Comparison of ENCODE assay signal across 21 cellular contexts in genomic region chr3:194212021-194212868, GRCh38.
DNase-seq lines count a peak whose midpoint lies in the region; FAIRE-seq and TF ChIP-seq lines count a peak whose summit lies in the region.
"Had no signal": no experiment of that assay in that cellular context is flagged by ENCODE, and none has a peak within 500 bp of the region (broad histone marks: within the 10 kb centered on the region; RNA-seq: fewer than 3 reads in every experiment).

No MANE protein-coding gene starts in this region.

- H2AFZ ChIP-seq in mammary epithelial cell (ENCODE audit: low read depth, low read length): no peak overlapping the region
- H2AFZ ChIP-seq in OCI-LY7 (ENCODE audit: low read length): no peak overlapping the region

- H3K4me3 ChIP-seq in breast epithelium (no peak overlapping the region), mammary epithelial cell (replicated peaks in 1 of 3; ENCODE audit: insufficient read depth in 1 of 3, low read depth in 2 of 3, low read length in 3 of 3) (no peak overlapping the region), small intestine (ENCODE audit: low read depth in 1 of 2, low read length in 2 of 2) (no peak overlapping the region), OCI-LY7 (ENCODE audit: low read depth, low read length, poor library complexity, severe bottlenecking) (no peak overlapping the region)
- H3K4me3 ChIP-seq: BLaER1 treated with 17β-estradiol and CSF1 and Interleukin-3, amounts not matched to agents 10 nM and 100 nM; lower lobe of right lung; SJSA1; thoracic aorta had no signal

- H3K36me3 ChIP-seq in breast epithelium (no peaks in the 10 kb centered on the region), mammary epithelial cell (ENCODE audit: insufficient read depth, low read length) (no peaks in the 10 kb centered on the region), small intestine (ENCODE audit: control insufficient read depth in 2 of 2, insufficient read depth in 2 of 2, low read length in 2 of 2) (no peaks in the 10 kb centered on the region), OCI-LY7 (ENCODE audit: insufficient read depth, low read length) (no peaks in the 10 kb centered on the region)
- H3K36me3 ChIP-seq: BLaER1 treated with 17β-estradiol and CSF1 and Interleukin-3, amounts not matched to agents 10 nM and 100 nM; lower lobe of right lung; SJSA1; thoracic aorta had no signal

- no peak for DNase-seq in breast epithelium (ENCODE audit: low spot score in 2 of 2)
- no peak for DNase-seq in mammary epithelial cell
- peak; percentile 64 for DNase-seq in astrocyte of the hippocampus (ENCODE audit: low read depth, low spot score)
- DNase-seq in left kidney (ENCODE audit: low read depth, low spot score): peak; percentile 84
- no peak for DNase-seq in type B pancreatic cell (ENCODE audit: extremely low spot score, unreplicated experiment)
- DNase-seq in small intestine: no peak
- DNase-seq in OCI-LY7 (ENCODE audit: low spot score): no peak
- DNase-seq in UCSD-AML1 (lab: John Stamatoyannopoulos, UW; ENCODE audit: unreplicated experiment): no peak
- DNase-seq: activated CD4-positive, CD25-positive, alpha-beta regulatory T cell treated with anti-CD3 and anti-CD28 coated beads, Interleukin-2, amount 50 U/mL, for 72 hours; effector CD4-positive, alpha-beta T cell; lower lobe of right lung; NCI-H1930; OCI-M1; T-helper 9 cell had no signal

- dilution Hi-C loops in mammary epithelial cell (cut with HindIII; ENCODE audit: low sequenced_read_pairs): no loop called here

- BruUV-seq in mammary epithelial cell (replicated peaks; lab: Mats Ljungman, UMichigan): no TSS peak
- no TSS peak for BruUV-seq in OCI-LY7 (replicated peaks; lab: Mats Ljungman, UMichigan)

- TF ChIP-seq CTCF in breast epithelium (IDR thresholded peaks at IDR 0.05) (no peak), mammary epithelial cell (conservative IDR thresholded peaks at IDR 0.05 in 1 of 2, IDR thresholded peaks at IDR 0.05 in 1 of 2; ENCODE audit: extremely low read depth in 1 of 2, insufficient read depth in 1 of 2, low read depth in 1 of 2, low read length in 2 of 2) (no peak), type B pancreatic cell (conservative IDR thresholded peaks at IDR 0.05) (no peak), OCI-LY7 (conservative IDR thresholded peaks at IDR 0.05; ENCODE audit: low read length) (no peak)

- H3K4me3 Mint-ChIP-seq in type B pancreatic cell: peak overlapping the region; percentile 46
- H3K4me3 Mint-ChIP-seq: nephron; stimulated activated memory B cell treated with anti-CD40 and anti-IgM and Interleukin-4, amounts not matched to agents 10 μg/mL and 1 μg/mL and 100 μg/mL, for 72 hours had no signal

- WGBS in mammary epithelial cell (ENCODE audit: low coverage, missing lambda C conversion rate): 68% methylated on average over 10 of the region's 14 CpGs
- 63 to 74% (median 74%) methylated on average over 14 of the region's 14 CpGs for WGBS in small intestine, 3 donors

- no peak overlapping the region for H3K9ac ChIP-seq in mammary epithelial cell (ENCODE audit: insufficient read depth, low read length)
- H3K9ac ChIP-seq: BLaER1 treated with 17β-estradiol and CSF1 and Interleukin-3, amounts not matched to agents 10 nM and 100 nM had no signal

- H3K27me3 Mint-ChIP-seq in type B pancreatic cell: no peaks in the 10 kb centered on the region

- POLR2A ChIA-PET in OCI-LY7 (lab: Charles Lee): no interaction called here

- no peaks in the 10 kb centered on the region for H4K20me1 ChIP-seq in mammary epithelial cell (ENCODE audit: insufficient read depth, low read length)
- H4K20me1 ChIP-seq in OCI-LY7 (ENCODE audit: insufficient read depth, low read length): no peaks in the 10 kb centered on the region
- H4K20me1 ChIP-seq: BLaER1 treated with 17β-estradiol and CSF1 and Interleukin-3, amounts not matched to agents 10 nM and 100 nM had no signal

- peak overlapping the region; percentile 83 for H3K27ac Mint-ChIP-seq in type B pancreatic cell
- H3K27ac Mint-ChIP-seq: activated T-helper 2 cell treated with anti-CD3 and anti-CD28 coated beads, Interferon-gamma antibody, Interleukin-2, Interleukin-4, amounts not matched to agents 10 μg/mL and 5 μg/mL and 100 μg/mL, durations not matched to agents 14 hours and 24 hours and 36 hours; stimulated activated memory B cell treated with anti-CD40 and anti-IgM and Interleukin-4, amounts not matched to agents 10 μg/mL and 1 μg/mL and 100 μg/mL, for 72 hours had no signal

- H3K27ac ChIP-seq in breast epithelium (peak overlapping the region; percentile 20 to 54), mammary epithelial cell (ENCODE audit: insufficient read depth, low read depth, low read length) (no peak overlapping the region), small intestine (ENCODE audit: low read depth in 1 of 2, low read length in 1 of 2) (no peak overlapping the region), OCI-LY7 (ENCODE audit: low read depth, low read length, poor library complexity, severe bottlenecking) (no peak overlapping the region)
- H3K27ac ChIP-seq: BLaER1 treated with 17β-estradiol and CSF1 and Interleukin-3, amounts not matched to agents 10 nM and 100 nM; lower lobe of right lung; SJSA1; thoracic aorta had no signal

- H3K4me2 ChIP-seq in mammary epithelial cell (ENCODE audit: insufficient read depth, low read depth, low read length) (no peak overlapping the region), OCI-LY7 (ENCODE audit: low read length) (no peak overlapping the region)
- H3K4me2 ChIP-seq: BLaER1 treated with 17β-estradiol and CSF1 and Interleukin-3, amounts not matched to agents 10 nM and 100 nM had no signal

- H3K9me3 Mint-ChIP-seq in type B pancreatic cell: no peaks in the 10 kb centered on the region
- H3K9me3 Mint-ChIP-seq: activated T-helper 2 cell treated with anti-CD3 and anti-CD28 coated beads, Interferon-gamma antibody, Interleukin-2, Interleukin-4, amounts not matched to agents 10 μg/mL and 5 μg/mL and 100 μg/mL, durations not matched to agents 14 hours and 24 hours and 36 hours; nephron; stimulated activated memory B cell treated with anti-CD40 and anti-IgM and Interleukin-4, amounts not matched to agents 10 μg/mL and 1 μg/mL and 100 μg/mL, for 72 hours had no signal

- no peaks in the 10 kb centered on the region for H3K9me3 ChIP-seq in breast epithelium
- H3K9me3 ChIP-seq in mammary epithelial cell (replicated peaks; ENCODE audit: insufficient read depth, low read length): no peaks in the 10 kb centered on the region
- no peaks in the 10 kb centered on the region for H3K9me3 ChIP-seq in small intestine (ENCODE audit: control insufficient read depth, low read depth)
- H3K9me3 ChIP-seq in OCI-LY7 (ENCODE audit: low read length): no peaks in the 10 kb centered on the region
- H3K9me3 ChIP-seq: BLaER1 treated with 17β-estradiol and CSF1 and Interleukin-3, amounts not matched to agents 10 nM and 100 nM; lower lobe of right lung; SJSA1; thoracic aorta had no signal

- TF ChIP-seq POLR2A in breast epithelium (IDR thresholded peaks at IDR 0.05): no peak

- H3K79me2 ChIP-seq in mammary epithelial cell (ENCODE audit: insufficient read depth, low read length) (no peaks in the 10 kb centered on the region), OCI-LY7 (ENCODE audit: insufficient read depth, low read depth, low read length) (no peaks in the 10 kb centered on the region)

- in situ Hi-C loops in mammary epithelial cell (cut with MboI; ENCODE audit: low sequenced_read_pairs in 2 of 2): no loop called here

- peaks cover 63% of the 10 kb centered on the region for H3K4me1 Mint-ChIP-seq in type B pancreatic cell (ENCODE audit: unreplicated experiment)
- H3K4me1 Mint-ChIP-seq: stimulated activated memory B cell treated with anti-CD40 and anti-IgM and Interleukin-4, amounts not matched to agents 10 μg/mL and 1 μg/mL and 100 μg/mL, for 72 hours had no signal

- H3K9me2 ChIP-seq in OCI-LY7 (ENCODE audit: insufficient read depth, low read length): no peaks in the 10 kb centered on the region

- no peaks in the 10 kb centered on the region for H3K4me1 ChIP-seq in breast epithelium
- H3K4me1 ChIP-seq in mammary epithelial cell (ENCODE audit: insufficient read depth, low read length): no peaks in the 10 kb centered on the region
- no peaks in the 10 kb centered on the region for H3K4me1 ChIP-seq in small intestine (ENCODE audit: control insufficient read depth in 2 of 2, insufficient read depth in 1 of 2, low read depth in 1 of 2, low read length in 1 of 2)
- no peaks in the 10 kb centered on the region for H3K4me1 ChIP-seq in OCI-LY7 (ENCODE audit: insufficient read depth, low read length, poor library complexity, severe bottlenecking)
- H3K4me1 ChIP-seq: BLaER1 treated with 17β-estradiol and CSF1 and Interleukin-3, amounts not matched to agents 10 nM and 100 nM; lower lobe of right lung had no signal

- CTCF ChIA-PET in mammary epithelial cell (lab: Charles Lee; ENCODE audit: low non-redundant PET) (no interaction called here), OCI-LY7 (lab: Charles Lee; ENCODE audit: unreplicated experiment) (no interaction called here)

- intact Hi-C loops in breast epithelium (cut with DNase I; ENCODE audit: low total_unique reads): no loop called here
- intact Hi-C loops in mammary epithelial cell (cut with micrococcal nuclease): no loop called here
- intact Hi-C loops in OCI-LY7 (cut with micrococcal nuclease; ENCODE audit: unreplicated experiment): no loop called here

- H3K27me3 ChIP-seq in breast epithelium (no peaks in the 10 kb centered on the region), mammary epithelial cell (ENCODE audit: insufficient read depth, low read length) (no peaks in the 10 kb centered on the region), small intestine (ENCODE audit: control insufficient read depth in 2 of 2, insufficient read depth in 2 of 2, low read length in 2 of 2) (no peaks in the 10 kb centered on the region)
- H3K27me3 ChIP-seq: BLaER1 treated with 17β-estradiol and CSF1 and Interleukin-3, amounts not matched to agents 10 nM and 100 nM; SJSA1 had no signal

- H3K36me3 Mint-ChIP-seq in type B pancreatic cell: no peaks in the 10 kb centered on the region
- H3K36me3 Mint-ChIP-seq: stimulated activated memory B cell treated with anti-CD40 and anti-IgM and Interleukin-4, amounts not matched to agents 10 μg/mL and 1 μg/mL and 100 μg/mL, for 72 hours had no signal

- no peak for FAIRE-seq in small intestine (lab: Jason Lieb, UNC)
- FAIRE-seq: A204.1 had no signal

Comparison
In these comparisons a context has a peak if more than half of its experiments do, and no peak if none do; other contexts are left out.
1. H3K27ac ChIP-seq: peak in breast epithelium (2 of 2); none in mammary epithelial cell (single experiment), small intestine (0 of 2) and OCI-LY7 (single experiment).
2. DNase-seq: peak in astrocyte of the hippocampus (single experiment) and left kidney (single experiment); none in breast epithelium (0 of 2), mammary epithelial cell (single experiment), type B pancreatic cell (single experiment), small intestine (single experiment), OCI-LY7 (single experiment) and UCSD-AML1 (single experiment).